3 cellular contexts compared by ENCODE assay signal in genomic region chr19:36423925-36424324, GRCh38.
TF ChIP-seq lines count a peak whose summit lies in the region.

No MANE protein-coding gene starts in this region.

TF ChIP-seq in HepG2, 621 proteins besides CTCF, POLR2A, EP300 and RAD21:
- TF ChIP-seq PCBP2 (optimal IDR thresholded peaks at IDR 0.05; ENCODE audit: low read depth, low read length, poor library complexity, severe bottlenecking) (no peak), DMAP1 (CRISPR knock-in tag; IDR thresholded peaks at IDR 0.05) (no peak), HOXA7 (CRISPR knock-in tag; IDR thresholded peaks at IDR 0.05) (no peak), ZNF34 (CRISPR knock-in tag; IDR thresholded peaks at IDR 0.05; ENCODE audit: borderline replicate concordance) (no peak), ATAD3A (CRISPR knock-in tag; IDR thresholded peaks at IDR 0.05) (no peak), CBX5 (CRISPR knock-in tag; IDR thresholded peaks at IDR 0.05; ENCODE audit: borderline replicate concordance) (no peak), NBN (conservative IDR thresholded peaks at IDR 0.05) (no peak), MYNN (CRISPR knock-in tag; IDR thresholded peaks at IDR 0.05; ENCODE audit: low read depth) (no peak), NR0B2 (CRISPR knock-in tag; IDR thresholded peaks at IDR 0.05) (no peak), ZNF180 (CRISPR knock-in tag; IDR thresholded peaks at IDR 0.05; ENCODE audit: borderline replicate concordance, low read depth) (no peak), ZMYM4 (CRISPR knock-in tag; IDR thresholded peaks at IDR 0.05) (no peak), SUZ12 (IDR thresholded peaks at IDR 0.05; ENCODE audit: low read depth, low read length) (no peak)

TF ChIP-seq in GM23338, 12 proteins besides CTCF, POLR2A, EP300 and RAD21 (continues in another document):
- TF ChIP-seq EZH2phosphoT487 (IDR thresholded peaks at IDR 0.05; ENCODE audit: unreplicated experiment) (no peak), POLR2AphosphoS5 (IDR thresholded peaks at IDR 0.05; ENCODE audit: low read depth) (no peak), ZNF462 (CRISPR knock-in tag; IDR thresholded peaks at IDR 0.05) (no peak), JUNB (IDR thresholded peaks at IDR 0.05; ENCODE audit: unreplicated experiment) (no peak), STAT1 (IDR thresholded peaks at IDR 0.05; ENCODE audit: unreplicated experiment) (no peak), ZNF114 (CRISPR knock-in tag; IDR thresholded peaks at IDR 0.05) (no peak), CREB1 (CRISPR knock-in tag; IDR thresholded peaks at IDR 0.05; ENCODE audit: low read depth) (no peak), EZH2 (IDR thresholded peaks at IDR 0.05; ENCODE audit: low read depth, unreplicated experiment) (no peak), ZNF331 (CRISPR knock-in tag; IDR thresholded peaks at IDR 0.05; ENCODE audit: low read depth) (no peak)
- TF ChIP-seq, protein P1, sequence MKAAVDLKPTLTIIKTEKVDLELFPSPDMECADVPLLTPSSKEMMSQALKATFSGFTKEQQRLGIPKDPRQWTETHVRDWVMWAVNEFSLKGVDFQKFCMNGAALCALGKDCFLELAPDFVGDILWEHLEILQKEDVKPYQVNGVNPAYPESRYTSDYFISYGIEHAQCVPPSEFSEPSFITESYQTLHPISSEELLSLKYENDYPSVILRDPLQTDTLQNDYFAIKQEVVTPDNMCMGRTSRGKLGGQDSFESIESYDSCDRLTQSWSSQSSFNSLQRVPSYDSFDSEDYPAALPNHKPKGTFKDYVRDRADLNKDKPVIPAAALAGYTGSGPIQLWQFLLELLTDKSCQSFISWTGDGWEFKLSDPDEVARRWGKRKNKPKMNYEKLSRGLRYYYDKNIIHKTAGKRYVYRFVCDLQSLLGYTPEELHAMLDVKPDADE (IDR thresholded peaks at IDR 0.05): no peak

TF ChIP-seq in WTC11, 78 proteins besides CTCF, POLR2A, EP300 and RAD21:
- no peak for TF ChIP-seq ZNF281 (CRISPR knock-in tag; IDR thresholded peaks at IDR 0.05)
- TF ChIP-seq, protein P2, sequence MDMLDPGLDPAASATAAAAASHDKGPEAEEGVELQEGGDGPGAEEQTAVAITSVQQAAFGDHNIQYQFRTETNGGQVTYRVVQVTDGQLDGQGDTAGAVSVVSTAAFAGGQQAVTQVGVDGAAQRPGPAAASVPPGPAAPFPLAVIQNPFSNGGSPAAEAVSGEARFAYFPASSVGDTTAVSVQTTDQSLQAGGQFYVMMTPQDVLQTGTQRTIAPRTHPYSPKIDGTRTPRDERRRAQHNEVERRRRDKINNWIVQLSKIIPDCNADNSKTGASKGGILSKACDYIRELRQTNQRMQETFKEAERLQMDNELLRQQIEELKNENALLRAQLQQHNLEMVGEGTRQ (CRISPR knock-in tag; IDR thresholded peaks at IDR 0.05): no peak
- no peak for TF ChIP-seq TEAD1 (CRISPR knock-in tag; IDR thresholded peaks at IDR 0.05)
- no peak for TF ChIP-seq JUN (CRISPR knock-in tag; IDR thresholded peaks at IDR 0.05)
- no peak for TF ChIP-seq IRF2 (CRISPR knock-in tag; IDR thresholded peaks at IDR 0.05; ENCODE audit: borderline replicate concordance, low read depth)
- no peak for TF ChIP-seq CREB1 (CRISPR knock-in tag; IDR thresholded peaks at IDR 0.05)
- no peak for TF ChIP-seq STAT6 (CRISPR knock-in tag; conservative IDR thresholded peaks at IDR 0.05; ENCODE audit: low read depth)
- TF ChIP-seq GABPB1 (CRISPR knock-in tag; IDR thresholded peaks at IDR 0.05): no peak
- TF ChIP-seq FOXP4 (CRISPR knock-in tag; IDR thresholded peaks at IDR 0.05): no peak
- no peak for TF ChIP-seq TEAD4 (CRISPR knock-in tag; IDR thresholded peaks at IDR 0.05)
